Comparison of ENCODE assay signal across 16 cellular contexts in the genomic region with DNA sequence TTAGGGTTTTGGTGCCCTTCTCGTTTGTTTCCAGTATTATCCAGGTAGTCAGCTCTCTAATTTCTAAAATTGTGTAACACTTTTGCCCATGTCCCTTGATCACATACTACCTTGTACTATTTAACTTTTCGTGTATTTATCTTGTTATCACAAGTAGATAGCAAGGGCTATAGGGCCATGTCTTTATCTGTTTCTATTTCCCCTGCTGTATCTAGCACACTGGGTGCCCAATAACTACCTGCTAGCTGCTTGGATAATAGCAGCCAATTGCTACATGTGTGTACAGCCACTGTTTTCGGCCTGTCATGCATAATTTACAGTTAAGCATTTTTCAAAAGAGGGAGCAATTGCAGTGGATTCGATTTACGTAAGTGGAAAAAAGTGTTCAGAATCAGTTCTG.
DNase-seq lines count a peak whose midpoint lies in the region; ATAC-seq and TF ChIP-seq lines count a peak whose summit lies in the region.
"Had no signal": no experiment of that assay in that cellular context is flagged by ENCODE, and none has a peak within 500 bp of the region (broad histone marks: within the 10 kb centered on the region; RNA-seq: fewer than 3 reads in every experiment).

No MANE protein-coding gene starts in this region.

- ATAC-seq in aorta (ENCODE audit: low FRiP score): no peak
- no peak for ATAC-seq in HG03045 (IDR thresholded peaks at IDR 0.05; ENCODE audit: unreplicated experiment)
- no peak for ATAC-seq in GM18505 (IDR thresholded peaks at IDR 0.05; ENCODE audit: unreplicated experiment)
- ATAC-seq: heart right ventricle had no signal

- H3K4me1 Mint-ChIP-seq in activated naive CD4-positive, alpha-beta T cell treated with anti-CD3 and anti-CD28 coated beads for 36 hours (ENCODE audit: low read depth): peaks cover 74% of the 10 kb centered on the region

- H3K79me2 ChIP-seq in OCI-LY1 (ENCODE audit: insufficient read depth, low read length): peaks cover 76% of the 10 kb centered on the region
- H3K79me2 ChIP-seq: parathyroid adenoma had no signal

- H3K4me1 ChIP-seq in OCI-LY1 (ENCODE audit: insufficient read depth, low read length, severe bottlenecking) (peaks cover 56% of the 10 kb centered on the region), endocrine pancreas (ENCODE audit: control insufficient read depth, insufficient read depth, low read length) (no peaks in the 10 kb centered on the region), aorta (ENCODE audit: control insufficient read depth in 1 of 2, insufficient read depth in 2 of 2, low read length in 2 of 2) (peaks cover 0 to 9% of the 10 kb centered on the region in 2 donors)
- H3K4me1 ChIP-seq: parathyroid adenoma had no signal

- H2AFZ ChIP-seq in OCI-LY1 (ENCODE audit: low read length): no peak overlapping the region
- H2AFZ ChIP-seq: parathyroid adenoma had no signal

- H3F3A ChIP-seq in OCI-LY1 (ENCODE audit: insufficient read depth, low read length): no peaks in the 10 kb centered on the region

- H3K9me3 ChIP-seq in OCI-LY1 (ENCODE audit: low read length) (no peaks in the 10 kb centered on the region), endocrine pancreas (ENCODE audit: control insufficient read depth, low read length) (no peaks in the 10 kb centered on the region), aorta (ENCODE audit: control insufficient read depth, low read length) (no peaks in the 10 kb centered on the region)

- no peak for TF ChIP-seq CTCF in OCI-LY1 (IDR thresholded peaks at IDR 0.05; ENCODE audit: low read length)

- H3K27me3 ChIP-seq in OCI-LY1 (ENCODE audit: insufficient read depth, low read length): no peaks in the 10 kb centered on the region
- H3K27me3 ChIP-seq in endocrine pancreas (ENCODE audit: control insufficient read depth, insufficient read depth, low read length): no peaks in the 10 kb centered on the region
- H3K27me3 ChIP-seq in aorta (ENCODE audit: control insufficient read depth in 1 of 2, insufficient read depth in 2 of 2, low read length in 1 of 2): no peaks in the 10 kb centered on the region
- H3K27me3 ChIP-seq: heart right ventricle had no signal

- H3K4me2 ChIP-seq in OCI-LY1 (ENCODE audit: low read length): no peak overlapping the region

- peak overlapping the region; percentile 90 for H3K27ac Mint-ChIP-seq in activated naive CD4-positive, alpha-beta T cell treated with anti-CD3 and anti-CD28 coated beads for 36 hours

- H3K27me3 Mint-ChIP-seq in activated naive CD4-positive, alpha-beta T cell treated with anti-CD3 and anti-CD28 coated beads for 36 hours (ENCODE audit: low read depth): no peaks in the 10 kb centered on the region

- H3K4me3 Mint-ChIP-seq in activated naive CD4-positive, alpha-beta T cell treated with anti-CD3 and anti-CD28 coated beads for 36 hours: no peak overlapping the region

- H3K9ac ChIP-seq in OCI-LY1 (ENCODE audit: low read length) (no peak overlapping the region), endocrine pancreas (ENCODE audit: control insufficient read depth, insufficient read depth, low read length) (no peak overlapping the region)
- H3K9ac ChIP-seq: parathyroid adenoma had no signal

- 23 to 29% methylated on average over 5 of the region's 5 CpGs for WGBS in aorta, 2 donors

- DNase-seq in activated naive CD4-positive, alpha-beta T cell treated with anti-CD3 and anti-CD28 coated beads for 36 hours: no peak
- no peak for DNase-seq in activated naive CD4-positive, alpha-beta T cell treated with anti-CD3 and anti-CD28 coated beads, Interleukin-2, amount 50 U/mL, for 16 hours
- no peak for DNase-seq in aorta
- DNase-seq in cerebellar cortex (ENCODE audit: low spot score): no peak
- DNase-seq: activated CD8-positive, alpha-beta memory T cell treated with anti-CD3 and anti-CD28 coated beads, Interleukin-2, amount 50 U/mL, for 4 hours; amygdala; DMS153; heart right ventricle; NCI-H187; SHP77; small intestine had no signal

- peaks cover 13% of the 10 kb centered on the region for H3K36me3 ChIP-seq in OCI-LY1 (ENCODE audit: insufficient read depth, low read length)
- no peaks in the 10 kb centered on the region for H3K36me3 ChIP-seq in endocrine pancreas (ENCODE audit: control insufficient read depth, insufficient read depth, low read length)
- no peaks in the 10 kb centered on the region for H3K36me3 ChIP-seq in aorta (ENCODE audit: control insufficient read depth in 1 of 2, insufficient read depth in 2 of 2, low read length in 1 of 2)
- H3K36me3 ChIP-seq: heart right ventricle had no signal

- H3K27ac ChIP-seq in OCI-LY1 (ENCODE audit: low read depth, low read length, poor library complexity, severe bottlenecking): peak overlapping the region; percentile 51
- H3K27ac ChIP-seq in aorta (ENCODE audit: low read depth in 1 of 2, low read length in 2 of 2): peak overlapping the region; percentile 59 to 95
- H3K27ac ChIP-seq: heart right ventricle, parathyroid adenoma had no signal

- H3K9me2 ChIP-seq in OCI-LY1 (ENCODE audit: low read depth, low read length): no peaks in the 10 kb centered on the region

- no peak overlapping the region for H3K4me3 ChIP-seq in OCI-LY1 (ENCODE audit: low read depth, low read length, poor library complexity, severe bottlenecking)
- H3K4me3 ChIP-seq in endocrine pancreas (ENCODE audit: control insufficient read depth, insufficient read depth, low read length): peak overlapping the region; percentile 53
- H3K4me3 ChIP-seq in aorta (ENCODE audit: low read length in 2 of 2): peak overlapping the region in 1 of 2 donors; percentile 59
- H3K4me3 ChIP-seq: heart right ventricle had no signal

- TF ChIP-seq POLR2A in GM18505 (IDR thresholded peaks at IDR 0.05; ENCODE audit: borderline replicate concordance, extremely low read depth, insufficient read depth, insufficient read length): no peak

- intact Hi-C loops in activated naive CD4-positive, alpha-beta T cell treated with anti-CD3 and anti-CD28 coated beads for 36 hours (cut with micrococcal nuclease): no loop called here
- intact Hi-C loops in aorta (cut with DNase I): no loop called here

- H3K9me3 Mint-ChIP-seq in activated naive CD4-positive, alpha-beta T cell treated with anti-CD3 and anti-CD28 coated beads for 36 hours: peaks cover 11% of the 10 kb centered on the region

- H3K36me3 Mint-ChIP-seq in activated naive CD4-positive, alpha-beta T cell treated with anti-CD3 and anti-CD28 coated beads for 36 hours (ENCODE audit: low read depth): peaks cover 26% of the 10 kb centered on the region

- H4K20me1 ChIP-seq in OCI-LY1 (ENCODE audit: insufficient read depth, low read length): no peaks in the 10 kb centered on the region

- CTCF ChIA-PET in activated naive CD4-positive, alpha-beta T cell treated with anti-CD3 and anti-CD28 coated beads for 36 hours (lab: Charles Lee): interaction anchor here (0.8 to 2.7 kb wide), 9 partner anchors 9 to 270 kb away, joined by 3 to 13 read pairs (median 6); no protein-coding TSS in a partner anchor
